11 cellular contexts compared by ENCODE assay signal in the genomic region with DNA sequence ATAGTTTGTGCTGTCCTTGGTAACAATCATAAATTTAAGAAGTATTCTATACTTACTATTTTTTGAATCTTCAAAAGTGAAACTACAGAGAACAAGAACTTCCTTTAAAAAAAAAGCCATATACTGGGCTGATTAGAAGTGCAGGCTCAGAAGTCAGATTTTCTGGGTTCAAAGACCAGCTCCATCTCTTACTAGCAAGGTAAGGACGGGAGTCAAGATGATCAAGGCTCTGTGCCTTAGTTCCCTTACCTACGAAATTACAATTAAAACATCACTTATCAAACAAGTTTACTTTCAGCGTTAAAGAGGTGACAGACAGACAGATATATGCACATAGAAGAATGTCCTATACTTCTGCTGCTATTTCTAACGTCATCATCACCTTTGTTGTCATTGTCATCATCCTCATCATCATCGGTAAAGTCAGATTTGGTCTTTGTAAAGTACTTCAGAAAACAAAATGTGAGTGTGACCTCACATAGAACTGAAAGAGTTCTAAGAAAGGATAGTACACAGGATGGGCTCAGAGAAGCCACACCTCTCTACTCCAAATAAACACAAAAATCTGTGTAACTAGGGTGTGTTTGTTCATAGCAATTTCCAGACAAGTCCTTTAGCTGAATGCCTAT.
DNase-seq lines count a peak whose midpoint lies in the region; ATAC-seq and TF ChIP-seq lines count a peak whose summit lies in the region.
"Had no signal": no experiment of that assay in that cellular context is flagged by ENCODE, and none has a peak within 500 bp of the region (broad histone marks: within the 10 kb centered on the region; RNA-seq: fewer than 3 reads in every experiment).

No MANE protein-coding gene starts in this region.

- no peak for DNase-seq in Right ventricle myocardium superior
- DNase-seq in right atrium auricular region (ENCODE audit: low spot score): no peak
- no peak for DNase-seq in endothelial cell (ENCODE audit: low spot score)
- no peak for DNase-seq in upper lobe of right lung
- DNase-seq in NCI-H2196 treated with DMSO at 0.1 percent for 48 hours (lab: John Stamatoyannopoulos, UW; ENCODE audit: unreplicated experiment): no peak
- no peak for DNase-seq in activated effector memory CD4-positive, alpha-beta T cell treated with Interleukin-2 at 50 U/mL for 16 hours
- DNase-seq in NCI-H1694 (lab: John Stamatoyannopoulos, UW): no peak
- DNase-seq: brain microvascular endothelial cell, hippocampal formation, ovary had no signal

- H3K36me3 ChIP-seq in right atrium auricular region (no peaks in the 10 kb centered on the region), SU-DHL-6 (ENCODE audit: low read length) (no peaks in the 10 kb centered on the region), upper lobe of right lung (no peaks in the 10 kb centered on the region)
- H3K36me3 ChIP-seq: brain microvascular endothelial cell, ovary had no signal

- H3K27me3 ChIP-seq in right atrium auricular region (no peaks in the 10 kb centered on the region), SU-DHL-6 (ENCODE audit: low read length) (no peaks in the 10 kb centered on the region), upper lobe of right lung (no peaks in the 10 kb centered on the region)
- H3K27me3 ChIP-seq: brain microvascular endothelial cell, ovary had no signal

- no peaks in the 10 kb centered on the region for H3K79me2 ChIP-seq in SU-DHL-6 (ENCODE audit: insufficient read depth, low read length)

- H3K27ac ChIP-seq in right atrium auricular region: no peak overlapping the region
- H3K27ac ChIP-seq in SU-DHL-6 (ENCODE audit: low read depth, low read length): peak overlapping the region; percentile 63
- peak overlapping the region; percentile 56 for H3K27ac ChIP-seq in upper lobe of right lung
- H3K27ac ChIP-seq: brain microvascular endothelial cell, ovary had no signal

- H3K9me3 Mint-ChIP-seq in endothelial cell (ENCODE audit: unreplicated experiment): no peaks in the 10 kb centered on the region

- no peak overlapping the region for H3K4me3 Mint-ChIP-seq in endothelial cell (ENCODE audit: unreplicated experiment)

- H3K9ac ChIP-seq in SU-DHL-6 (ENCODE audit: low read length): peak overlapping the region; percentile 34

- H3F3A ChIP-seq in SU-DHL-6 (ENCODE audit: insufficient read depth): peaks cover 4% of the 10 kb centered on the region; the same call in 1 of the 2 replicates

- H3K4me1 Mint-ChIP-seq in endothelial cell (ENCODE audit: unreplicated experiment): peaks cover 76% of the 10 kb centered on the region

- peak overlapping the region; percentile 74 for H3K4me2 ChIP-seq in SU-DHL-6 (ENCODE audit: low read depth, low read length, poor library complexity, severe bottlenecking)

- peak overlapping the region; percentile 19 for H2AFZ ChIP-seq in SU-DHL-6 (ENCODE audit: low read depth, low read length, severe bottlenecking)

- ATAC-seq in Right ventricle myocardium superior (ENCODE audit: poor library complexity): peak; percentile 20
- ATAC-seq in upper lobe of right lung: peak; percentile 38

- peak overlapping the region; percentile 82 for H3K27ac Mint-ChIP-seq in endothelial cell (ENCODE audit: unreplicated experiment)

- no peaks in the 10 kb centered on the region for H3K9me2 ChIP-seq in SU-DHL-6 (replicated peaks; ENCODE audit: insufficient read depth, low read length)

- intact Hi-C loops in Right ventricle myocardium superior (cut with DNase I) (loop anchor here (10.0 kb wide), 2 partner anchors 68 to 98 kb away; no protein-coding TSS in a partner anchor), upper lobe of right lung (cut with DNase I) (loop anchor here (5.0 kb wide), 1 partner anchor 331 kb away; no protein-coding TSS in a partner anchor)

- TF ChIP-seq CTCF in right atrium auricular region (IDR thresholded peaks at IDR 0.05): no peak
- no peak for TF ChIP-seq CTCF in SU-DHL-6 (IDR thresholded peaks at IDR 0.05; ENCODE audit: insufficient read depth, low read length, poor library complexity, severe bottlenecking)
- TF ChIP-seq CTCF in endothelial cell (IDR thresholded peaks at IDR 0.05; ENCODE audit: unreplicated experiment): no peak
- no peak for TF ChIP-seq CTCF in upper lobe of right lung (IDR thresholded peaks at IDR 0.05)

- peaks cover 0 to 24% of the 10 kb centered on the region in 2 donors for H3K4me1 ChIP-seq in right atrium auricular region
- peaks cover 8% of the 10 kb centered on the region for H3K4me1 ChIP-seq in upper lobe of right lung

- H3K4me3 ChIP-seq in right atrium auricular region (no peak overlapping the region), SU-DHL-6 (ENCODE audit: insufficient read depth, low read length, poor library complexity, severe bottlenecking) (peak overlapping the region; percentile 31), upper lobe of right lung (no peak overlapping the region)
- H3K4me3 ChIP-seq: ovary had no signal

- H4K20me1 ChIP-seq in SU-DHL-6 (ENCODE audit: low read depth, low read length): no peaks in the 10 kb centered on the region

- H3K36me3 Mint-ChIP-seq in endothelial cell (ENCODE audit: low read depth, unreplicated experiment): peaks cover 11% of the 10 kb centered on the region

- H3K27me3 Mint-ChIP-seq in endothelial cell (ENCODE audit: unreplicated experiment): peaks cover 10% of the 10 kb centered on the region

- no peaks in the 10 kb centered on the region for H3K9me3 ChIP-seq in right atrium auricular region
- H3K9me3 ChIP-seq in SU-DHL-6 (ENCODE audit: insufficient read depth, low read length): no peaks in the 10 kb centered on the region
- no peaks in the 10 kb centered on the region for H3K9me3 ChIP-seq in upper lobe of right lung
- H3K9me3 ChIP-seq: ovary had no signal

Comparison
In these comparisons a context has a peak if more than half of its experiments do, and no peak if none do; other contexts are left out.
1. H3K27ac ChIP-seq: peak in SU-DHL-6 (single experiment) and upper lobe of right lung (single experiment); none in right atrium auricular region (0 of 2).